ENCODE assay signal across 8 cellular contexts in genomic region chr12:65171073-65171472, GRCh38. TPM values are rescaled to one million over a fixed set of nuclear protein-coding genes. Genes with fewer than 3 reads are reported as not detected.
DNase-seq lines count a peak whose midpoint lies in the region; ATAC-seq and TF ChIP-seq lines count a peak whose summit lies in the region.

No MANE protein-coding gene starts in this region.

- POLR2A ChIA-PET in activated CD4-positive, alpha-beta T cell treated with anti-CD3 and anti-CD28 coated beads for 36 hours (lab: Charles Lee), result interaction anchor here (0.6 kb wide), 1 partner anchor 13 kb away, joined by 3 read pairs; no protein-coding TSS in a partner anchor

- DNase-seq in activated CD4-positive, alpha-beta T cell treated with anti-CD3 and anti-CD28 coated beads for 36 hours, result peak; percentile 18
- no peak for DNase-seq in activated CD4-positive, alpha-beta T cell treated with anti-CD3 and anti-CD28 coated beads for 4 hours
- no peak for DNase-seq in activated T-helper 2 cell treated with anti-CD3 and anti-CD28 coated beads, Interferon-gamma antibody, Interleukin-2, Interleukin-4, amounts not matched to agents 10 μg/mL and 5 μg/mL and 100 μg/mL, durations not matched to agents 14 hours and 24 hours and 36 hours (ENCODE audit: low spot score)
- DNase-seq in iris pigment epithelial cell (ENCODE audit: low read depth), result peak; percentile 47
- no peak for DNase-seq in suprapubic skin (ENCODE audit: low spot score in 2 of 2)

- H3K4me3 Mint-ChIP-seq in activated CD4-positive, alpha-beta T cell treated with anti-CD3 and anti-CD28 coated beads for 36 hours, result peak overlapping the region; percentile 92
- peak overlapping the region; percentile 89 for H3K4me3 Mint-ChIP-seq in activated T-helper 2 cell treated with anti-CD3 and anti-CD28 coated beads, Interferon-gamma antibody, Interleukin-2, Interleukin-4, amounts not matched to agents 10 μg/mL and 5 μg/mL and 100 μg/mL, durations not matched to agents 14 hours and 24 hours and 36 hours (ENCODE audit: low read depth)

- H3K27me3 ChIP-seq in suprapubic skin, result no peaks in the 10 kb centered on the region

- TF ChIP-seq POLR2A in suprapubic skin (IDR thresholded peaks at IDR 0.05), result no peak

- peaks cover 27% of the 10 kb centered on the region for H3K36me3 Mint-ChIP-seq in activated CD4-positive, alpha-beta T cell treated with anti-CD3 and anti-CD28 coated beads for 36 hours (ENCODE audit: low read depth)
- peaks cover 25% of the 10 kb centered on the region for H3K36me3 Mint-ChIP-seq in activated T-helper 2 cell treated with anti-CD3 and anti-CD28 coated beads, Interferon-gamma antibody, Interleukin-2, Interleukin-4, amounts not matched to agents 10 μg/mL and 5 μg/mL and 100 μg/mL, durations not matched to agents 14 hours and 24 hours and 36 hours (ENCODE audit: low read depth)

- peaks cover under 1% of the 10 kb centered on the region for H3K27me3 Mint-ChIP-seq in activated CD4-positive, alpha-beta T cell treated with anti-CD3 and anti-CD28 coated beads for 36 hours
- peaks cover 2% of the 10 kb centered on the region for H3K27me3 Mint-ChIP-seq in activated T-helper 2 cell treated with anti-CD3 and anti-CD28 coated beads, Interferon-gamma antibody, Interleukin-2, Interleukin-4, amounts not matched to agents 10 μg/mL and 5 μg/mL and 100 μg/mL, durations not matched to agents 14 hours and 24 hours and 36 hours (ENCODE audit: low read depth)

- 55% methylated on average over 8 of the region's 8 CpGs for WGBS in suprapubic skin

- no peak for ATAC-seq in activated CD4-positive, alpha-beta T cell treated with anti-CD3 and anti-CD28 coated beads for 36 hours
- no peak for ATAC-seq in HG03469 (IDR thresholded peaks at IDR 0.05; ENCODE audit: unreplicated experiment)
- ATAC-seq in HG03108 (IDR thresholded peaks at IDR 0.05; ENCODE audit: unreplicated experiment), result no peak
- no peak for ATAC-seq in GM19351 (IDR thresholded peaks at IDR 0.05; ENCODE audit: unreplicated experiment)

- intact Hi-C loops in activated CD4-positive, alpha-beta T cell treated with anti-CD3 and anti-CD28 coated beads for 36 hours (cut with DNase I, micrococcal nuclease), result loop anchor here (2.0 to 10.0 kb wide), 5 partner anchors 34 to 486 kb away; partner anchors contain the start of gene WIF1 (in 1 of the 2)
- intact Hi-C loops in activated T-helper 2 cell treated with anti-CD3 and anti-CD28 coated beads, Interferon-gamma antibody, Interleukin-2, Interleukin-4, amounts not matched to agents 10 μg/mL and 5 μg/mL and 100 μg/mL, durations not matched to agents 14 hours and 24 hours and 36 hours (cut with micrococcal nuclease), result loop anchor here (2.0 kb wide), 2 partner anchors 34 to 62 kb away; no protein-coding TSS in a partner anchor

- no peak overlapping the region for H3K27ac ChIP-seq in suprapubic skin

- CTCF ChIA-PET in activated CD4-positive, alpha-beta T cell treated with anti-CD3 and anti-CD28 coated beads for 36 hours (lab: Charles Lee), result interaction anchor here (0.9 to 1.1 kb wide), 2 partner anchors 14 to 25 kb away, joined by 3 read pairs; no protein-coding TSS in a partner anchor

- TF ChIP-seq EP300 in suprapubic skin (IDR thresholded peaks at IDR 0.05), result no peak

- TF ChIP-seq CTCF in suprapubic skin (IDR thresholded peaks at IDR 0.05), result no peak

- H3K27ac Mint-ChIP-seq in activated CD4-positive, alpha-beta T cell treated with anti-CD3 and anti-CD28 coated beads for 36 hours, result peak overlapping the region; percentile 74
- peak overlapping the region; percentile 21 for H3K27ac Mint-ChIP-seq in activated T-helper 2 cell treated with anti-CD3 and anti-CD28 coated beads, Interferon-gamma antibody, Interleukin-2, Interleukin-4, amounts not matched to agents 10 μg/mL and 5 μg/mL and 100 μg/mL, durations not matched to agents 14 hours and 24 hours and 36 hours

- H3K4me3 ChIP-seq in suprapubic skin, result peak overlapping the region; percentile 88

- H3K9me3 Mint-ChIP-seq in activated CD4-positive, alpha-beta T cell treated with anti-CD3 and anti-CD28 coated beads for 36 hours (ENCODE audit: low read depth), result no peaks in the 10 kb centered on the region
- no peaks in the 10 kb centered on the region for H3K9me3 Mint-ChIP-seq in activated T-helper 2 cell treated with anti-CD3 and anti-CD28 coated beads, Interferon-gamma antibody, Interleukin-2, Interleukin-4, amounts not matched to agents 10 μg/mL and 5 μg/mL and 100 μg/mL, durations not matched to agents 14 hours and 24 hours and 36 hours

- no peaks in the 10 kb centered on the region for H3K9me3 ChIP-seq in suprapubic skin

- H3K4me1 ChIP-seq in suprapubic skin, result peaks cover 62% of the 10 kb centered on the region

- peaks cover 30% of the 10 kb centered on the region for H3K4me1 Mint-ChIP-seq in activated CD4-positive, alpha-beta T cell treated with anti-CD3 and anti-CD28 coated beads for 36 hours
- H3K4me1 Mint-ChIP-seq in activated T-helper 2 cell treated with anti-CD3 and anti-CD28 coated beads, Interferon-gamma antibody, Interleukin-2, Interleukin-4, amounts not matched to agents 10 μg/mL and 5 μg/mL and 100 μg/mL, durations not matched to agents 14 hours and 24 hours and 36 hours (ENCODE audit: low read depth), result peaks cover 24% of the 10 kb centered on the region

- no peaks in the 10 kb centered on the region for H3K36me3 ChIP-seq in suprapubic skin

RNA-seq across cellular contexts. Expression of gene LEMD3, which starts 1.7 kb away (rescaled TPM):
- 10 to 100 TPM; 15.9 to 17.6 TPM for total RNA-seq in activated CD4-positive, alpha-beta T cell treated with anti-CD3 and anti-CD28 coated beads for 36 hours
- 26.7 and 29.2 TPM in 2 replicates for total RNA-seq in activated T-helper 2 cell treated with anti-CD3 and anti-CD28 coated beads, Interferon-gamma antibody, Interleukin-2, Interleukin-4, amounts not matched to agents 10 μg/mL and 5 μg/mL and 100 μg/mL, durations not matched to agents 14 hours and 24 hours and 36 hours
- total RNA-seq in suprapubic skin, result 10 to 100 TPM; 24.8 to 44.6 (median 37.4) TPM

RNA-seq across cellular contexts. Expression of gene WIF1, which starts 50.0 kb away (rescaled TPM):
- not detected for total RNA-seq in activated CD4-positive, alpha-beta T cell treated with anti-CD3 and anti-CD28 coated beads for 36 hours
- total RNA-seq in activated T-helper 2 cell treated with anti-CD3 and anti-CD28 coated beads, Interferon-gamma antibody, Interleukin-2, Interleukin-4, amounts not matched to agents 10 μg/mL and 5 μg/mL and 100 μg/mL, durations not matched to agents 14 hours and 24 hours and 36 hours, result not detected in 2 replicates
- 1 to 10 TPM in 1 of 4 donors, under 1 TPM in 3; 0.34 to 3.0 (median 0.79) TPM for total RNA-seq in suprapubic skin

Comparison
In these comparisons a context has a peak if more than half of its experiments do, and no peak if none do; other contexts are left out.
1. DNase-seq: peak in activated CD4-positive, alpha-beta T cell treated with anti-CD3 and anti-CD28 coated beads for 36 hours (single experiment) and iris pigment epithelial cell (single experiment); none in activated CD4-positive, alpha-beta T cell treated with anti-CD3 and anti-CD28 coated beads for 4 hours (0 of 2), activated T-helper 2 cell treated with anti-CD3 and anti-CD28 coated beads, Interferon-gamma antibody, Interleukin-2, Interleukin-4, amounts not matched to agents 10 μg/mL and 5 μg/mL and 100 μg/mL, durations not matched to agents 14 hours and 24 hours and 36 hours (single experiment) and suprapubic skin (0 of 2).